In genomic region chr2:72822794-72823193, GRCh38 we compare ENCODE assay signal across 24 cellular contexts. TPM values are rescaled to one million over a fixed set of nuclear protein-coding genes. Genes with fewer than 3 reads are reported as not detected.
DNase-seq lines count a peak whose midpoint lies in the region; ATAC-seq and TF ChIP-seq lines count a peak whose summit lies in the region.
"Had no signal": no experiment of that assay in that cellular context is flagged by ENCODE, and none has a peak within 500 bp of the region (broad histone marks: within the 10 kb centered on the region; RNA-seq: fewer than 3 reads in every experiment).

No MANE protein-coding gene starts in this region.

- peaks cover 0 to 3% (median 0%) of the 10 kb centered on the region in 5 experiments for H3K9me3 Mint-ChIP-seq in brain
- peaks cover 4% of the 10 kb centered on the region for H3K9me3 Mint-ChIP-seq in type B pancreatic cell
- no peaks in the 10 kb centered on the region for H3K9me3 Mint-ChIP-seq in T-helper 2 cell treated with Interferon-gamma antibody and Interleukin-4, amounts not matched to agents 5 μg/mL and 100 μg/mL, for 36 hours
- H3K9me3 Mint-ChIP-seq: CD8-positive, alpha-beta T cell had no signal

- H3K4me1 ChIP-seq in right atrium auricular region (peaks cover 0 to 26% of the 10 kb centered on the region in 2 donors), hepatocyte (ENCODE audit: insufficient read depth) (peaks cover under 1% of the 10 kb centered on the region)

- TF ChIP-seq CTCF in right atrium auricular region (IDR thresholded peaks at IDR 0.05) (no peak), brain (conservative IDR thresholded peaks at IDR 0.05) (no peak), hepatocyte (IDR thresholded peaks at IDR 0.05; ENCODE audit: poor library complexity) (no peak), type B pancreatic cell (conservative IDR thresholded peaks at IDR 0.05) (no peak)

- peaks cover 63% of the 10 kb centered on the region for H3K4me1 Mint-ChIP-seq in brain
- peaks cover 16% of the 10 kb centered on the region for H3K4me1 Mint-ChIP-seq in type B pancreatic cell (ENCODE audit: unreplicated experiment)
- peaks cover 36% of the 10 kb centered on the region for H3K4me1 Mint-ChIP-seq in T-helper 2 cell treated with Interferon-gamma antibody and Interleukin-4, amounts not matched to agents 5 μg/mL and 100 μg/mL, for 36 hours (ENCODE audit: low read depth)

- no peaks in the 10 kb centered on the region for H3K36me3 ChIP-seq in right atrium auricular region
- H3K36me3 ChIP-seq in hepatocyte (replicated peaks; ENCODE audit: insufficient read depth, low read depth), result no peaks in the 10 kb centered on the region
- H3K36me3 ChIP-seq: BLaER1, MG63, SJCRH30 had no signal

- WGBS in hepatocyte (ENCODE audit: low lambda C conversion rate, missing lambda C conversion rate), result 83% methylated on average over 2 of the region's 2 CpGs

- peaks cover 66% of the 10 kb centered on the region for H3K79me2 ChIP-seq in hepatocyte

- H3K9me2 ChIP-seq in hepatocyte (replicated peaks; ENCODE audit: insufficient read depth), result no peaks in the 10 kb centered on the region

- no peak for ATAC-seq in Right ventricle myocardium superior (ENCODE audit: poor library complexity)
- no peak for ATAC-seq in HG03520 (IDR thresholded peaks at IDR 0.05; ENCODE audit: unreplicated experiment)
- no peak for ATAC-seq in GM21360 (IDR thresholded peaks at IDR 0.05; ENCODE audit: unreplicated experiment)
- ATAC-seq: CD8-positive, alpha-beta T cell; HCT116; PC-3 had no signal

- H3K4me3 Mint-ChIP-seq in brain (peak overlapping the region; percentile 44 to 74 (median 64)), type B pancreatic cell (peak overlapping the region; percentile 78)
- H3K4me3 Mint-ChIP-seq in T-helper 2 cell treated with Interferon-gamma antibody and Interleukin-4, amounts not matched to agents 5 μg/mL and 100 μg/mL, for 36 hours, result no peak overlapping the region
- H3K4me3 Mint-ChIP-seq: CD8-positive, alpha-beta T cell had no signal

- H3K27ac Mint-ChIP-seq in brain (no peak overlapping the region), type B pancreatic cell (peak overlapping the region; percentile 73)
- no peak overlapping the region for H3K27ac Mint-ChIP-seq in T-helper 2 cell treated with Interferon-gamma antibody and Interleukin-4, amounts not matched to agents 5 μg/mL and 100 μg/mL, for 36 hours
- H3K27ac Mint-ChIP-seq: CD8-positive, alpha-beta T cell had no signal

- H4K20me1 ChIP-seq in hepatocyte (ENCODE audit: insufficient read depth, poor library complexity, severe bottlenecking), result no peaks in the 10 kb centered on the region
- H4K20me1 ChIP-seq: BLaER1 had no signal

- H3K9me3 ChIP-seq in right atrium auricular region (no peaks in the 10 kb centered on the region), hepatocyte (ENCODE audit: low read depth) (no peaks in the 10 kb centered on the region)
- H3K9me3 ChIP-seq: BLaER1, MG63 had no signal

- H3K4me3 ChIP-seq in right atrium auricular region (no peak overlapping the region), hepatocyte (no peak overlapping the region)
- H3K4me3 ChIP-seq: BLaER1, MG63, SJCRH30 had no signal

- H3K27me3 Mint-ChIP-seq in brain (peaks cover 6% of the 10 kb centered on the region), type B pancreatic cell (no peaks in the 10 kb centered on the region)
- H3K27me3 Mint-ChIP-seq in T-helper 2 cell treated with Interferon-gamma antibody and Interleukin-4, amounts not matched to agents 5 μg/mL and 100 μg/mL, for 36 hours (ENCODE audit: low read depth), result peaks cover 12% of the 10 kb centered on the region

- peaks cover 43% of the 10 kb centered on the region for H3K36me3 Mint-ChIP-seq in brain
- H3K36me3 Mint-ChIP-seq in type B pancreatic cell, result peaks cover 21% of the 10 kb centered on the region
- H3K36me3 Mint-ChIP-seq in T-helper 2 cell treated with Interferon-gamma antibody and Interleukin-4, amounts not matched to agents 5 μg/mL and 100 μg/mL, for 36 hours (ENCODE audit: low read depth), result peaks cover 4% of the 10 kb centered on the region

- intact Hi-C loops in Right ventricle myocardium superior (cut with DNase I), result loop anchor here (5.0 kb wide), 1 partner anchor 40 kb away; no protein-coding TSS in a partner anchor

- peak overlapping the region; percentile 26 to 84 for H3K27ac ChIP-seq in right atrium auricular region
- no peak overlapping the region for H3K27ac ChIP-seq in hepatocyte
- H3K27ac ChIP-seq: BLaER1, SJCRH30 had no signal

- no peak overlapping the region for H2AFZ ChIP-seq in hepatocyte

- no peak for DNase-seq in right atrium auricular region (ENCODE audit: low spot score)
- DNase-seq in Right ventricle myocardium superior, result no peak
- DNase-seq in hepatocyte (ENCODE audit: low spot score), result no peak
- no peak for DNase-seq in type B pancreatic cell (ENCODE audit: extremely low spot score, unreplicated experiment)
- DNase-seq in T-helper 2 cell treated with Interferon-gamma antibody and Interleukin-4, amounts not matched to agents 5 μg/mL and 100 μg/mL, for 36 hours (ENCODE audit: low spot score), result no peak
- DNase-seq: Calu3; CD8-positive, alpha-beta T cell; DMS53; EL; GOT3; MG63; NCI-H1048; NCI-H1436; NCI-H1930; NCI-H226; NCI-H524; PC-3; RPMI8226; SJCRH30 had no signal

- peak overlapping the region; percentile 7 for H3K4me2 ChIP-seq in hepatocyte
- H3K4me2 ChIP-seq: BLaER1 had no signal

- H3K27me3 ChIP-seq in right atrium auricular region, result no peaks in the 10 kb centered on the region
- H3K27me3 ChIP-seq in hepatocyte, result no peaks in the 10 kb centered on the region
- H3K27me3 ChIP-seq: BLaER1, MG63, SJCRH30 had no signal

RNA-seq across cellular contexts. Expression of gene EXOC6B, which starts 3.0 kb away (rescaled TPM):
- total RNA-seq in right atrium auricular region, result 100 to 1,000 TPM in 1 of 2 donors, 10 to 100 TPM in 1; 80.5 to 111 TPM
- 96.9 TPM for total RNA-seq in Right ventricle myocardium superior
- 14.0 TPM for polyA plus RNA-seq in brain (ENCODE audit: insufficient read depth, low read depth, low replicate concordance)
- 36.2 and 50.0 TPM in 2 replicates for total RNA-seq in hepatocyte
- 11.1 and 11.8 TPM in 2 replicates for polyA plus RNA-seq in hepatocyte
- total RNA-seq in type B pancreatic cell (ENCODE audit: low replicate concordance), result 46.1 and 62.6 TPM in 2 replicates
